In the genomic region with DNA sequence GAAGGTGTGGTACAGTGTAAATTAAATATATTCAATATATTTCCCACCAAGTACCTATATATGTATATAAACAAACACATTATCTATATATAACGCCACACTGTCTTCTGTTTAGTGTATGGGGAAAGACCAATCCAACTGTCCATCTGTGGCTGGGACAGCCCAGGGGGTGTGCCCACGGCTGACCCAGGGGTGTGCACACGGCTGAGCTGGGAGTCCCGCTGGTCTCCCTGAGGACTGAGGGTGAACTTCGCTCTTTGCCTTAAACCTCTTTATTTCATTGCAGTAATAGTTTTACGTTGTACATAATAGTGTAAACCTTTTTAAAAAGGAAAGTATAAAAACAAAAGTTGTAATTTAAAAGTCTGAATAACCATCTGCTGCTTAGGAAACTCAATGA, we compare ENCODE assay signal across 32 cellular contexts. TPM values are rescaled to one million over a fixed set of nuclear protein-coding genes. Genes with fewer than 3 reads are reported as not detected.
A peak's percentile ranks its signal among the peaks of the same experiment; 100 is the strongest.
DNase-seq lines count a peak whose midpoint lies in the region; ATAC-seq and TF ChIP-seq lines count a peak whose summit lies in the region.
"Had no signal": no experiment of that assay in that cellular context is flagged by ENCODE, and none has a peak within 500 bp of the region (broad histone marks: within the 10 kb centered on the region; RNA-seq: fewer than 3 reads in every experiment).

No MANE protein-coding gene starts in this region.

- TF ChIP-seq CTCF in GM13976 (IDR thresholded peaks at IDR 0.05; ENCODE audit: borderline replicate concordance, control extremely low read depth, extremely low read depth, insufficient read depth, missing control alignments) (no peak), Panc1 (IDR thresholded peaks at IDR 0.05) (no peak), neural progenitor cell (IDR thresholded peaks at IDR 0.05) (no peak)

- H3K4me1 ChIP-seq in Panc1 (ENCODE audit: control insufficient read depth, insufficient read depth, low read length) (no peaks in the 10 kb centered on the region; the same call in 1 of the 2 replicates), neural progenitor cell (peaks cover 16% of the 10 kb centered on the region)
- H3K4me1 ChIP-seq: SJSA1 had no signal

- no TSS peak for BruUV-seq in Panc1 (replicated peaks; lab: Mats Ljungman, UMichigan)

- H3K27me3 Mint-ChIP-seq in neural progenitor cell (ENCODE audit: insufficient read depth, low read depth): peaks cover 65% of the 10 kb centered on the region

- in situ Hi-C loops in GM13976 (cut with MboI; ENCODE audit: low sequenced_read_pairs, unreplicated experiment) (no loop called here), Panc1 (cut with HindIII; ENCODE audit: low pct_unique_long_range_greater_than_20kb, low sequenced_read_pairs) (no loop called here)

- peaks cover 4% of the 10 kb centered on the region for H3K9me3 Mint-ChIP-seq in neural progenitor cell
- H3K9me3 Mint-ChIP-seq: HFFc6; T-helper 1 cell treated with Interleukin-12 subunit alpha and Interleukin-12 subunit beta and Interleukin-4 antibody, amounts not matched to agents 30 μg/mL and 1 μg/mL, for 36 hours had no signal

- no peaks in the 10 kb centered on the region for H3K36me3 ChIP-seq in Panc1 (ENCODE audit: control insufficient read depth, insufficient read depth, low read length)
- no peaks in the 10 kb centered on the region for H3K36me3 ChIP-seq in neural progenitor cell
- H3K36me3 ChIP-seq: BLaER1, SJSA1 had no signal

- H3K27ac ChIP-seq in Panc1 (ENCODE audit: low read length): no peak overlapping the region
- no peak overlapping the region for H3K27ac ChIP-seq in neural progenitor cell
- H3K27ac ChIP-seq: BLaER1, GM23248, HL-60, SJSA1 had no signal

- ATAC-seq in Panc1: 0 out of 2 replicates have a peak, but pooled peaks have one; percentile 68
- ATAC-seq in GM18909 (IDR thresholded peaks at IDR 0.05; ENCODE audit: poor library complexity, unreplicated experiment): no peak
- no peak for ATAC-seq in GM18517 (IDR thresholded peaks at IDR 0.05; ENCODE audit: unreplicated experiment)
- ATAC-seq in HG03457 (IDR thresholded peaks at IDR 0.05; ENCODE audit: unreplicated experiment): no peak
- ATAC-seq: GM12878, PC-3 had no signal

- H3K27me3 ChIP-seq in Panc1 (ENCODE audit: control insufficient read depth, insufficient read depth, low read length): peaks cover 3% of the 10 kb centered on the region; the same call in 1 of the 2 replicates
- H3K27me3 ChIP-seq in neural progenitor cell: peaks cover 100% of the 10 kb centered on the region

- POLR2A ChIA-PET in Panc1 (lab: Charles Lee): no interaction called here

- no peaks in the 10 kb centered on the region for H3K79me2 ChIP-seq in neural progenitor cell (ENCODE audit: low read depth)

- no peak overlapping the region for H3K4me3 ChIP-seq in Panc1 (ENCODE audit: low read depth in 2 of 2, low read length in 2 of 2)
- H3K4me3 ChIP-seq in neural progenitor cell: no peak overlapping the region
- H3K4me3 ChIP-seq: BLaER1, GM12878, GM23248, SJSA1 had no signal

- H3K4me3 Mint-ChIP-seq in neural progenitor cell: peak overlapping the region; percentile 88
- H3K4me3 Mint-ChIP-seq: CD4-positive, CD25-positive, alpha-beta regulatory T cell; H9; HFFc6; T-helper 1 cell treated with Interleukin-12 subunit alpha and Interleukin-12 subunit beta and Interleukin-4 antibody, amounts not matched to agents 30 μg/mL and 1 μg/mL, for 36 hours had no signal

- intact Hi-C loops in Panc1 (cut with micrococcal nuclease; ENCODE audit: unreplicated experiment): no loop called here

- CTCF ChIA-PET in Panc1 (lab: Charles Lee): no interaction called here

- H2AFZ ChIP-seq in neural progenitor cell (replicated peaks): no peak overlapping the region
- H2AFZ ChIP-seq: GM23248 had no signal

- peaks cover 56% of the 10 kb centered on the region for H3K4me1 Mint-ChIP-seq in neural progenitor cell

- peaks cover 100% of the 10 kb centered on the region for H4K20me1 ChIP-seq in neural progenitor cell (ENCODE audit: low read depth)

- DNase-seq in GM13976 (ENCODE audit: low spot score): peak; percentile 26
- DNase-seq in Panc1 (ENCODE audit: low read depth, low spot score): no peak
- peak; percentile 24 for DNase-seq in cerebellar cortex (ENCODE audit: low spot score)
- no peak for DNase-seq in neural progenitor cell (ENCODE audit: low spot score)
- no peak for DNase-seq in erythroblast (lab: John Stamatoyannopoulos, UW)
- DNase-seq: CD4-positive, CD25-positive, alpha-beta regulatory T cell; DMS53; GDM1; GM23248; H9; HFFc6; KBM-7; MV-4-11; NCI-H2029; NCI-H446; NCI-H82; NK-92 treated with Interleukin-12 subunit alpha and Interleukin-12 subunit beta, amount 100 ng/mL, for 24 hours; PC-3; Right ventricle myocardium superior; RPMI8226; SW 1271 had no signal

- no peak overlapping the region for H3K27ac Mint-ChIP-seq in neural progenitor cell
- H3K27ac Mint-ChIP-seq: CD4-positive, CD25-positive, alpha-beta regulatory T cell; H9; HFFc6; T-helper 1 cell treated with Interleukin-12 subunit alpha and Interleukin-12 subunit beta and Interleukin-4 antibody, amounts not matched to agents 30 μg/mL and 1 μg/mL, for 36 hours had no signal

- peaks cover 48% of the 10 kb centered on the region for H3F3A ChIP-seq in neural progenitor cell (ENCODE audit: low read depth)

- no peak overlapping the region for H3K4me2 ChIP-seq in neural progenitor cell
- H3K4me2 ChIP-seq: BLaER1 had no signal

- H3K9ac ChIP-seq in neural progenitor cell: no peak overlapping the region
- H3K9ac ChIP-seq: BLaER1, GM23248 had no signal

- TF ChIP-seq POLR2A in erythroblast (IDR thresholded peaks at IDR 0.05; ENCODE audit: low read length): no peak

- peaks cover 21% of the 10 kb centered on the region for H3K36me3 Mint-ChIP-seq in neural progenitor cell
- H3K36me3 Mint-ChIP-seq: CD4-positive, CD25-positive, alpha-beta regulatory T cell had no signal

- H3K9me3 ChIP-seq in Panc1 (ENCODE audit: control insufficient read depth, insufficient read depth, low read depth, low read length): no peaks in the 10 kb centered on the region
- no peaks in the 10 kb centered on the region for H3K9me3 ChIP-seq in neural progenitor cell (ENCODE audit: low read depth)
- H3K9me3 ChIP-seq: SJSA1 had no signal

RNA-seq across cellular contexts. Expression of a gene that starts 6.3 kb away (rescaled TPM):
- total RNA-seq in Panc1 (2021; ENCODE audit: unreplicated experiment): 1.5 TPM
- polyA plus RNA-seq in Panc1 (2012; ENCODE audit: insufficient read length): 1.4 TPM
- not detected in 2 replicates for total RNA-seq in neural progenitor cell (ENCODE audit: low replicate concordance)
- total RNA-seq: A172; CD4-positive, CD25-positive, alpha-beta regulatory T cell; GM12878; GM23248; HFFc6; MCF 10A had no signal
- polyA plus RNA-seq: AG04450; CD4-positive, CD25-positive, alpha-beta regulatory T cell; GM12878; GM23248 had no signal

Comparison
In these comparisons a context has a peak if more than half of its experiments do, and no peak if none do; other contexts are left out.
1. DNase-seq: peak in GM13976 (single experiment) and cerebellar cortex (single experiment); none in Panc1 (single experiment), neural progenitor cell (single experiment) and erythroblast (0 of 2).